2 cellular contexts compared by ENCODE assay signal in genomic region chr16:27224741-27225300, GRCh38.
TF ChIP-seq lines count a peak whose summit lies in the region.

No MANE protein-coding gene starts in this region.

TF ChIP-seq in IMR-90, 13 proteins besides CTCF, POLR2A, EP300 and RAD21:
- TF ChIP-seq RFX5 (IDR thresholded peaks at IDR 0.05; ENCODE audit: low read depth, low read length) (no peak), CHD1 (IDR thresholded peaks at IDR 0.05; ENCODE audit: low read depth, low read length) (no peak), MXI1 (IDR thresholded peaks at IDR 0.05; ENCODE audit: borderline replicate concordance, low read depth, low read length) (no peak), NFE2L2 (IDR thresholded peaks at IDR 0.05; ENCODE audit: low read depth, low read length) (no peak), MAFK (IDR thresholded peaks at IDR 0.05; ENCODE audit: low read depth, low read length) (no peak), BHLHE40 (IDR thresholded peaks at IDR 0.05; ENCODE audit: low read depth, low read length) (no peak), ELK1 (IDR thresholded peaks at IDR 0.05; ENCODE audit: borderline replicate concordance, low read depth, low read length) (no peak), FOS (IDR thresholded peaks at IDR 0.05; ENCODE audit: low read depth, low read length) (no peak), MAZ (IDR thresholded peaks at IDR 0.05; ENCODE audit: borderline replicate concordance, low read depth, low read length) (no peak), SMC3 (IDR thresholded peaks at IDR 0.05; ENCODE audit: low read depth, low read length) (no peak), CEBPB (IDR thresholded peaks at IDR 0.05; ENCODE audit: low read depth, low read length) (no peak), RCOR1 (IDR thresholded peaks at IDR 0.05; ENCODE audit: insufficient replicate concordance, low read length) (no peak)
- TF ChIP-seq, protein P1, sequence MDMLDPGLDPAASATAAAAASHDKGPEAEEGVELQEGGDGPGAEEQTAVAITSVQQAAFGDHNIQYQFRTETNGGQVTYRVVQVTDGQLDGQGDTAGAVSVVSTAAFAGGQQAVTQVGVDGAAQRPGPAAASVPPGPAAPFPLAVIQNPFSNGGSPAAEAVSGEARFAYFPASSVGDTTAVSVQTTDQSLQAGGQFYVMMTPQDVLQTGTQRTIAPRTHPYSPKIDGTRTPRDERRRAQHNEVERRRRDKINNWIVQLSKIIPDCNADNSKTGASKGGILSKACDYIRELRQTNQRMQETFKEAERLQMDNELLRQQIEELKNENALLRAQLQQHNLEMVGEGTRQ (IDR thresholded peaks at IDR 0.05; ENCODE audit: low read depth, low read length) = no peak

TF ChIP-seq in K562, 482 proteins besides CTCF, POLR2A, EP300 and RAD21:
- TF ChIP-seq, protein P2, sequence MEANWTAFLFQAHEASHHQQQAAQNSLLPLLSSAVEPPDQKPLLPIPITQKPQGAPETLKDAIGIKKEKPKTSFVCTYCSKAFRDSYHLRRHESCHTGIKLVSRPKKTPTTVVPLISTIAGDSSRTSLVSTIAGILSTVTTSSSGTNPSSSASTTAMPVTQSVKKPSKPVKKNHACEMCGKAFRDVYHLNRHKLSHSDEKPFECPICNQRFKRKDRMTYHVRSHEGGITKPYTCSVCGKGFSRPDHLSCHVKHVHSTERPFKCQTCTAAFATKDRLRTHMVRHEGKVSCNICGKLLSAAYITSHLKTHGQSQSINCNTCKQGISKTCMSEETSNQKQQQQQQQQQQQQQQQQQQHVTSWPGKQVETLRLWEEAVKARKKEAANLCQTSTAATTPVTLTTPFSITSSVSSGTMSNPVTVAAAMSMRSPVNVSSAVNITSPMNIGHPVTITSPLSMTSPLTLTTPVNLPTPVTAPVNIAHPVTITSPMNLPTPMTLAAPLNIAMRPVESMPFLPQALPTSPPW (CRISPR knock-in tag; IDR thresholded peaks at IDR 0.05) = no peak
- TF ChIP-seq, protein P3, sequence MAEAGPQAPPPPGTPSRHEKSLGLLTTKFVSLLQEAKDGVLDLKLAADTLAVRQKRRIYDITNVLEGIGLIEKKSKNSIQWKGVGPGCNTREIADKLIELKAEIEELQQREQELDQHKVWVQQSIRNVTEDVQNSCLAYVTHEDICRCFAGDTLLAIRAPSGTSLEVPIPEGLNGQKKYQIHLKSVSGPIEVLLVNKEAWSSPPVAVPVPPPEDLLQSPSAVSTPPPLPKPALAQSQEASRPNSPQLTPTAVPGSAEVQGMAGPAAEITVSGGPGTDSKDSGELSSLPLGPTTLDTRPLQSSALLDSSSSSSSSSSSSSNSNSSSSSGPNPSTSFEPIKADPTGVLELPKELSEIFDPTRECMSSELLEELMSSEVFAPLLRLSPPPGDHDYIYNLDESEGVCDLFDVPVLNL (CRISPR knock-in tag; IDR thresholded peaks at IDR 0.05; ENCODE audit: low read depth) = no peak
- TF ChIP-seq POLR2G (IDR thresholded peaks at IDR 0.05; ENCODE audit: low read depth, low read length) = peak; percentile 1; the same call in 1 of the 2 replicates
